30 cellular contexts compared by ENCODE assay signal in the genomic region with DNA sequence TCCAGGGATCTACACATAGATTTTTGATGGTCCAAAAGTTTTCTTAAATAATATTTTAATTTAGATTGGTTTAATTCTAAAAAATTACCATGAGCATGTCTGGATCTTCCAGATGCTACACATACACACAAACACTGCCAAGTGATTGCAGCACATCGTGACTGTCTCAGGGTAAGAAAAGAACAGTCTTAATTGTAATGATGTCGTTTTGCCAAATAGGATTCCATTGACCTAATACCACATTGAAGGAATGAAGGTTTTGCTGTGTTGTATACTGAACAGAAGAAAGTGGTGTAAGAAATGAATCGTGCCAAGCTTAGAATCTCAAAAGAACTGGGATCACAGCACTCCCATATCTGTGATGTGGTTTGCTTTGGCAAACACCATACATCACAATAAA.
"Had no signal": no experiment of that assay in that cellular context is flagged by ENCODE, and none has a peak within 500 bp of the region (broad histone marks: within the 10 kb centered on the region; RNA-seq: fewer than 3 reads in every experiment).

No MANE protein-coding gene starts in this region.

- ATAC-seq: activated CD8-positive, alpha-beta memory T cell treated with anti-CD3 and anti-CD28 coated beads, Interleukin-2, amount 10 ng/mL, durations not matched to agents 7 days and 5 days; activated naive CD8-positive, alpha-beta T cell treated with anti-CD3 and anti-CD28 coated beads, Interleukin-2, amount 50 U/mL, for 24 hours; Panc1 had no signal

- DNase-seq: activated CD4-positive, alpha-beta memory T cell treated with anti-CD3 and anti-CD28 coated beads, Interleukin-2, amount 10 ng/mL, durations not matched to agents 7 days and 5 days; activated CD4-positive, alpha-beta T cell treated with anti-CD3 and anti-CD28 coated beads for 1 hour; activated CD4-positive, alpha-beta T cell treated with anti-CD3 and anti-CD28 coated beads for 48 hours; activated CD4-positive, CD25-positive, alpha-beta regulatory T cell; activated CD8-positive, alpha-beta memory T cell treated with anti-CD3 and anti-CD28 coated beads for 24 hours; activated CD8-positive, alpha-beta memory T cell treated with anti-CD3 and anti-CD28 coated beads, Interleukin-2, amount 10 ng/mL, durations not matched to agents 7 days and 5 days; activated CD8-positive, alpha-beta memory T cell treated with anti-CD3 and anti-CD28 coated beads, Interleukin-2, amount 50 U/mL, for 48 hours; activated effector memory CD4-positive, alpha-beta T cell treated with Interleukin-2 at 50 U/mL for 16 hours; activated naive CD4-positive, alpha-beta T cell treated with anti-CD3 and anti-CD28 coated beads, Interleukin-2, amount 10 ng/mL, durations not matched to agents 7 days and 5 days; activated naive CD8-positive, alpha-beta T cell treated with anti-CD3 and anti-CD28 coated beads, Interleukin-2, amount 50 U/mL, for 24 hours; activated T-cell treated with anti-CD3 and anti-CD28 coated beads, Interleukin-2, amount 50 U/mL, for 48 hours; amniotic stem cell; aorta; brain microvascular endothelial cell; central memory CD4-positive, alpha-beta T cell; NCI-H1105; NCI-H1417 treated with DMSO at 0.1 percent for 48 hours; NCI-H187 treated with DMSO at 0.1 percent for 48 hours; NCI-H2081; NCI-H2171 treated with DMSO at 0.1 percent for 48 hours; NCI-H2227 treated with DMSO at 0.1 percent for 48 hours; NCI-H446; NCI-H510A treated with DMSO at 0.1 percent for 48 hours; NCI-H69; NCI-H82; SJCRH30; T1000; WERI-Rb-1 had no signal

- H3K4me3 ChIP-seq: SJCRH30, SK-N-MC had no signal
